ENCODE assay signal across 15 cellular contexts in the genomic region with DNA sequence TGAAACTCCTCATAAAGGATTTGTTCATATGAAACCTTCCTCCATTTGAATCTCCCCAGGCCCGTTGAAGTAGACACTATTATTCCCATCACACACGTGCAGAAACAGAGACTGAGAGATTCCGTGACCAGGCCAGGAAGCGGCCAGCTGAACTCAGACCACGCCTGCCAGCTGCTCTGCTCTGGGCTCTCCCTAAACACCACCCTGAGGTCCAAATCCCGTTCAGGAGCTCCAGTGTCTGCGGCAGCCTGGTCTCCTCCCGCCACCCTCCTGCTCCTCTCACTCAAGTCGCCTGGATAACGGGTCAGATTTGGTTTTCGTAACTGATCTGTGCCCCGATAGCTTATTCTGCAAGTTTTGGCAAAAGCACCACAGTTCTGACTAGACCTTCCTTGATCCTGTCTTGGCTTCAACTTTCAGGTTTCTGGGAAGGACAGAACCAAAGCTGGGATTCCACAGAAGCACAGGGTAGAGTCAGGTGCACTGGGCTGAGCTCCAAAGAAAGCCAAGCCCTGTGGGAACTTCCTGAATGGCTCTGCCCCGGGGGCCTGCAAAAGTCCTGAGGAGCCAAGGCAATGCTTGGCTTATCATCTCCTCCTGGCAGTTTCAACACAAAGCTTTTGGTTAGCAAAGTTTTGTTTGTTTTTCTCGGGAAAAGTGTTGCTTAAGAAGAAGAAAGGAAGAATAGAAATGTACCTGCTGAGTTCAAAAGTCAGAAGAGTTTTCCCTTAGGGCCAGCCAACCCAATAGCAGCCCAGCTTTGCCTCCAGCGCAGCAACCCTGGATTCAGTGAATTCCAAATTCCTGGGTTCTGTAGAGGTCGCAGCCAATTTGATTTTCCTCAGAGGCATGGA. TPM values are rescaled to one million over a fixed set of nuclear protein-coding genes. Genes with fewer than 3 reads are reported as not detected.
A peak's percentile ranks its signal among the peaks of the same experiment; 100 is the strongest.
DNase-seq lines count a peak whose midpoint lies in the region; ATAC-seq, FAIRE-seq and TF ChIP-seq lines count a peak whose summit lies in the region.
"Had no signal": no experiment of that assay in that cellular context is flagged by ENCODE, and none has a peak within 500 bp of the region (broad histone marks: within the 10 kb centered on the region; RNA-seq: fewer than 3 reads in every experiment).

No MANE protein-coding gene starts in this region.

- TF ChIP-seq POLR2A in HepG2 (IDR thresholded peaks at IDR 0.05; ENCODE audit: insufficient read depth in 1 of 2, low read depth in 2 of 2, low read length in 2 of 2): no peak
- no peak for TF ChIP-seq POLR2A in thyroid gland (IDR thresholded peaks at IDR 0.05)
- no peak for TF ChIP-seq POLR2A in erythroblast (IDR thresholded peaks at IDR 0.05; ENCODE audit: low read length)

- H3K27ac ChIP-seq in colonic mucosa: no peak overlapping the region
- H3K27ac ChIP-seq in HepG2 (ENCODE audit: extremely low read length, insufficient read depth, low read length): no peak overlapping the region
- H3K27ac ChIP-seq in thyroid gland: no peak overlapping the region
- H3K27ac ChIP-seq: coronary artery, sigmoid colon had no signal

- H3K9ac ChIP-seq in colonic mucosa (ENCODE audit: low read depth in 2 of 2, low read length in 2 of 2): no peak overlapping the region
- no peak overlapping the region for H3K9ac ChIP-seq in HepG2 (ENCODE audit: insufficient read depth, low read depth, low read length)

- CTCF ChIA-PET in HepG2 (lab: Yijun Ruan, JAX; ENCODE audit: low intra/inter-chr PET ratio, low total read pairs): no interaction called here
- CTCF ChIA-PET in activated CD4-positive, alpha-beta memory T cell treated with anti-CD3 and anti-CD28 coated beads, Interleukin-2, amount 10 ng/mL, durations not matched to agents 7 days and 5 days (lab: Charles Lee): no interaction called here

- peaks cover 8% of the 10 kb centered on the region for H3K27me3 Mint-ChIP-seq in activated CD4-positive, alpha-beta memory T cell treated with anti-CD3 and anti-CD28 coated beads, Interleukin-2, amount 10 ng/mL, durations not matched to agents 7 days and 5 days

- TF ChIP-seq RAD21 in HepG2 (CRISPR knock-in tag; IDR thresholded peaks at IDR 0.05): no peak

- intact Hi-C loops in colonic mucosa (cut with DNase I): no loop called here
- intact Hi-C loops in HepG2 (cut with micrococcal nuclease; ENCODE audit: unreplicated experiment): no loop called here
- intact Hi-C loops in thyroid gland (cut with DNase I): no loop called here

- H3K9me3 Mint-ChIP-seq in activated CD4-positive, alpha-beta memory T cell treated with anti-CD3 and anti-CD28 coated beads, Interleukin-2, amount 10 ng/mL, durations not matched to agents 7 days and 5 days: no peaks in the 10 kb centered on the region
- H3K9me3 Mint-ChIP-seq: CD4-positive, CD25-positive, alpha-beta regulatory T cell; stimulated activated naive CD8-positive, alpha-beta T cell treated with anti-CD3 and anti-CD28 coated beads, Interleukin-15, amount 100 ng/mL, for 72 hours had no signal

- H3K27me3 ChIP-seq in colonic mucosa (no peaks in the 10 kb centered on the region), HepG2 (ENCODE audit: control insufficient read depth in 1 of 2, insufficient read depth in 2 of 2, low read length in 2 of 2) (no peaks in the 10 kb centered on the region), thyroid gland (no peaks in the 10 kb centered on the region)
- H3K27me3 ChIP-seq: sigmoid colon had no signal

- H3K36me3 ChIP-seq in colonic mucosa (no peaks in the 10 kb centered on the region), HepG2 (replicated peaks in 1 of 2; ENCODE audit: control insufficient read depth in 1 of 2, insufficient read depth in 2 of 2, low read length in 2 of 2) (peaks cover 10 to 50% of the 10 kb centered on the region in 2 experiments), thyroid gland (no peaks in the 10 kb centered on the region)
- H3K36me3 ChIP-seq: sigmoid colon had no signal

- no peaks in the 10 kb centered on the region for H4K20me1 ChIP-seq in HepG2 (ENCODE audit: insufficient read depth, low read length)

- TF ChIP-seq EP300 in HepG2 (IDR thresholded peaks at IDR 0.05; ENCODE audit: low read depth in 2 of 2, low read length in 2 of 2) (no peak), HepG2 (CRISPR knock-in tag; IDR thresholded peaks at IDR 0.05; ENCODE audit: borderline replicate concordance) (no peak)

- POLR2A ChIA-PET in HepG2 (lab: Yijun Ruan, JAX): interaction anchor here (1.4 kb wide), 1 partner anchor 180 kb away, joined by 3 read pairs; no protein-coding TSS in a partner anchor
- POLR2A ChIA-PET in activated CD4-positive, alpha-beta memory T cell treated with anti-CD3 and anti-CD28 coated beads, Interleukin-2, amount 10 ng/mL, durations not matched to agents 7 days and 5 days (lab: Charles Lee): no interaction called here

- no peaks in the 10 kb centered on the region for H3K36me3 Mint-ChIP-seq in activated CD4-positive, alpha-beta memory T cell treated with anti-CD3 and anti-CD28 coated beads, Interleukin-2, amount 10 ng/mL, durations not matched to agents 7 days and 5 days (ENCODE audit: low read depth)
- H3K36me3 Mint-ChIP-seq: CD4-positive, CD25-positive, alpha-beta regulatory T cell had no signal

- H3K9me3 ChIP-seq in colonic mucosa (no peaks in the 10 kb centered on the region), HepG2 (ENCODE audit: low read length) (no peaks in the 10 kb centered on the region), thyroid gland (no peaks in the 10 kb centered on the region)
- H3K9me3 ChIP-seq: sigmoid colon had no signal

- H3K4me1 Mint-ChIP-seq in activated CD4-positive, alpha-beta memory T cell treated with anti-CD3 and anti-CD28 coated beads, Interleukin-2, amount 10 ng/mL, durations not matched to agents 7 days and 5 days: no peaks in the 10 kb centered on the region
- H3K4me1 Mint-ChIP-seq: CD4-positive, CD25-positive, alpha-beta regulatory T cell; stimulated activated naive CD8-positive, alpha-beta T cell treated with anti-CD3 and anti-CD28 coated beads, Interleukin-15, amount 100 ng/mL, for 72 hours had no signal

- H3K4me2 ChIP-seq in HepG2 (ENCODE audit: low read depth, low read length): no peak overlapping the region

- H3K4me3 Mint-ChIP-seq in activated CD4-positive, alpha-beta memory T cell treated with anti-CD3 and anti-CD28 coated beads, Interleukin-2, amount 10 ng/mL, durations not matched to agents 7 days and 5 days: no peak overlapping the region
- H3K4me3 Mint-ChIP-seq: CD4-positive, CD25-positive, alpha-beta regulatory T cell; stimulated activated naive CD8-positive, alpha-beta T cell treated with anti-CD3 and anti-CD28 coated beads, Interleukin-15, amount 100 ng/mL, for 72 hours had no signal

- DNase-seq in HuH-7 (ENCODE audit: low spot score) (peak; percentile 67), colonic mucosa (peak; percentile 67), HepG2 (ENCODE audit: low spot score) (no peak), thyroid gland (peak; percentile 66 to 76), erythroblast (lab: John Stamatoyannopoulos, UW) (no peak), cortex of kidney (lab: John Stamatoyannopoulos, UW) (no peak)
- no peak for DNase-seq in activated CD4-positive, alpha-beta memory T cell treated with anti-CD3 and anti-CD28 coated beads, Interleukin-2, amount 10 ng/mL, durations not matched to agents 7 days and 5 days
- DNase-seq: activated CD8-positive, alpha-beta memory T cell treated with anti-CD3 and anti-CD28 coated beads, Interleukin-2, amount 50 U/mL, for 48 hours; CD4-positive, CD25-positive, alpha-beta regulatory T cell; NCI-H1048; NCI-H2171 treated with DMSO at 0.1 percent for 48 hours; sigmoid colon; stimulated activated naive CD8-positive, alpha-beta T cell treated with anti-CD3 and anti-CD28 coated beads, Interleukin-15, amount 100 ng/mL, for 72 hours had no signal

- peak; percentile 44; the same call in 2 of the 3 replicates for ATAC-seq in HepG2
- ATAC-seq: SK-N-SH treated with all-trans-retinoic acid at 6 μM for 48 hours; stimulated activated naive CD8-positive, alpha-beta T cell treated with anti-CD3 and anti-CD28 coated beads, Interleukin-15, amount 100 ng/mL, for 72 hours had no signal

- TF ChIP-seq CTCF in colonic mucosa (IDR thresholded peaks at IDR 0.05): no peak
- TF ChIP-seq CTCF in HepG2 (CRISPR knock-in tag; IDR thresholded peaks at IDR 0.05): no peak
- no peak for TF ChIP-seq CTCF in thyroid gland (IDR thresholded peaks at IDR 0.05)

- no peaks in the 10 kb centered on the region for H3K4me1 ChIP-seq in colonic mucosa
- no peaks in the 10 kb centered on the region for H3K4me1 ChIP-seq in HepG2 (ENCODE audit: insufficient read depth, low read length)
- peaks cover 9 to 10% of the 10 kb centered on the region in 2 donors for H3K4me1 ChIP-seq in thyroid gland
- H3K4me1 ChIP-seq: sigmoid colon had no signal

- WGBS in HepG2 (ENCODE audit: low lambda C conversion rate): 86% methylated on average over 16 of the region's 16 CpGs
- WGBS in thyroid gland, 2 donors: 56% methylated on average over 16 of the region's 16 CpGs

- no peak for FAIRE-seq in HepG2 (lab: Jason Lieb, UNC)

- in situ Hi-C loops in HepG2 (cut with HindIII; ENCODE audit: extremely low pct_ligation_motif_present, low pct_unique_long_range_greater_than_20kb): no loop called here

- no peak overlapping the region for H2AFZ ChIP-seq in HepG2 (ENCODE audit: low read length)

- no TSS peak for BruUV-seq in HepG2 (replicated peaks; lab: Mats Ljungman, UMichigan)

- H3K27ac Mint-ChIP-seq in activated CD4-positive, alpha-beta memory T cell treated with anti-CD3 and anti-CD28 coated beads, Interleukin-2, amount 10 ng/mL, durations not matched to agents 7 days and 5 days: no peak overlapping the region
- H3K27ac Mint-ChIP-seq: CD4-positive, CD25-positive, alpha-beta regulatory T cell; stimulated activated naive CD8-positive, alpha-beta T cell treated with anti-CD3 and anti-CD28 coated beads, Interleukin-15, amount 100 ng/mL, for 72 hours had no signal

- no peaks in the 10 kb centered on the region for H3K79me2 ChIP-seq in HepG2 (ENCODE audit: insufficient read depth, low read length)

- no peak overlapping the region for H3K4me3 ChIP-seq in colonic mucosa
- H3K4me3 ChIP-seq in HepG2 (replicated peaks in 1 of 3; ENCODE audit: insufficient read depth in 1 of 3, low read depth in 2 of 3, low read length in 3 of 3): no peak overlapping the region
- no peak overlapping the region for H3K4me3 ChIP-seq in thyroid gland (replicated peaks in 1 of 3)
- H3K4me3 ChIP-seq: coronary artery, sigmoid colon had no signal

RNA-seq across cellular contexts. Expression of gene SNRPA1, which starts 53.8 kb away (rescaled TPM):
- total RNA-seq in colonic mucosa (10 to 100 TPM; 52.6 to 82.7 TPM), HepG2 (2016; rRNA removed; fragmentation: Illumina TruSeq; extraction: Trizol) (41.2 and 72.5 TPM in 2 replicates), thyroid gland (100 to 1,000 TPM in 1 of 4 donors, 10 to 100 TPM in 3; 34.8 to 111 (median 71.1) TPM)
- 21.5 and 21.7 TPM in 2 replicates for total RNA-seq in HepG2 (2016; cell fraction: cytosol; rRNA removed; fragmentation: Illumina TruSeq; extraction: Trizol; ENCODE audit: low read depth)
- total RNA-seq in HepG2 (2016; cell fraction: insoluble cytoplasmic fraction; rRNA removed; fragmentation: Illumina TruSeq; extraction: Trizol): 44.9 and 72.9 TPM in 2 replicates
- total RNA-seq in HepG2 (2016; cell fraction: membrane; rRNA removed; fragmentation: Illumina TruSeq; extraction: Trizol): 29.4 and 29.6 TPM in 2 replicates
- total RNA-seq in HepG2 (2016; cell fraction: nucleus; rRNA removed; fragmentation: Illumina TruSeq; extraction: Trizol): 43.1 and 47.7 TPM in 2 replicates
- 80.0 and 108 TPM in 2 replicates for polyA plus RNA-seq in HepG2 (2011; rRNA removed)
- 70.8 and 71.1 TPM in 2 replicates for polyA plus RNA-seq in HepG2 (2011; cell fraction: cytosol; rRNA removed)
- 95.5 and 97.7 TPM in 2 replicates for polyA plus RNA-seq in HepG2 (2011; cell fraction: nucleus; rRNA removed)
- polyA plus RNA-seq in HepG2 (2012): 77.4 and 94.8 TPM in 2 replicates
- 43.0 and 50.4 TPM in 2 replicates for polyA plus RNA-seq in HepG2 (2016; cell fraction: cytosol; fragmentation: Illumina TruSeq; extraction: Trizol; ENCODE audit: low read depth)
- polyA plus RNA-seq in HepG2 (2016; cell fraction: insoluble cytoplasmic fraction; fragmentation: Illumina TruSeq; extraction: Trizol; ENCODE audit: low read depth): 177 and 178 TPM in 2 replicates
- polyA plus RNA-seq in HepG2 (2016; cell fraction: membrane; fragmentation: Illumina TruSeq; extraction: Trizol; ENCODE audit: low read depth): 42.8 and 43.9 TPM in 2 replicates
- 92.5 and 99.3 TPM in 2 replicates for polyA plus RNA-seq in HepG2 (2016; cell fraction: nucleus; fragmentation: Illumina TruSeq; extraction: Trizol; ENCODE audit: insufficient read depth, low read depth)
- polyA minus RNA-seq in HepG2 (2011; rRNA and poly(A)+ RNA removed; ENCODE audit: low replicate concordance): 12.8 and 30.9 TPM in 2 replicates
- 23.8 and 31.7 TPM in 2 replicates for polyA minus RNA-seq in HepG2 (2011; cell fraction: cytosol; rRNA and poly(A)+ RNA removed)
- 50.7 and 51.6 TPM in 2 replicates for polyA minus RNA-seq in HepG2 (2011; cell fraction: nucleus; rRNA and poly(A)+ RNA removed)
- total RNA-seq in activated CD4-positive, alpha-beta memory T cell treated with anti-CD3 and anti-CD28 coated beads, Interleukin-2, amount 10 ng/mL, durations not matched to agents 7 days and 5 days: 100 to 1,000 TPM; 107 to 113 TPM

Comparison
In these comparisons a context has a peak if more than half of its experiments do, and no peak if none do; other contexts are left out.
1. DNase-seq: peak in HuH-7 (single experiment), colonic mucosa (single experiment) and thyroid gland (2 of 2); none in HepG2 (single experiment), activated CD4-positive, alpha-beta memory T cell treated with anti-CD3 and anti-CD28 coated beads, Interleukin-2, amount 10 ng/mL, durations not matched to agents 7 days and 5 days (single experiment), erythroblast (0 of 2) and cortex of kidney (single experiment).